ENCODE assay signal across 26 cellular contexts in genomic region chr5:72505026-72505425, GRCh38. TPM values are rescaled to one million over a fixed set of nuclear protein-coding genes. Genes with fewer than 3 reads are reported as not detected.
A peak's percentile ranks its signal among the peaks of the same experiment; 100 is the strongest.
DNase-seq lines count a peak whose midpoint lies in the region; ATAC-seq, FAIRE-seq and TF ChIP-seq lines count a peak whose summit lies in the region.
"Had no signal": no experiment of that assay in that cellular context is flagged by ENCODE, and none has a peak within 500 bp of the region (broad histone marks: within the 10 kb centered on the region; RNA-seq: fewer than 3 reads in every experiment).

No MANE protein-coding gene starts in this region.

- H2AFZ ChIP-seq in trophoblast cell (ENCODE audit: insufficient read depth, low read length, poor library complexity), result no peak overlapping the region

- intact Hi-C loops in right cardiac atrium (cut with DNase I) (loop anchor here in 1 of 4 donors (10.0 kb wide), 1 partner anchor 50 kb away; no protein-coding TSS in a partner anchor), Right ventricle myocardium superior (cut with DNase I) (no loop called here), dorsolateral prefrontal cortex (cut with DNase I) (no loop called here), uterus (cut with DNase I; ENCODE audit: low total_unique reads) (no loop called here), posterior cingulate gyrus (cut with DNase I) (no loop called here)

- peak overlapping the region; percentile 50 for H2BK5ac ChIP-seq in trophoblast cell (ENCODE audit: low read depth, low read length, poor library complexity)

- H4K8ac ChIP-seq in trophoblast cell (ENCODE audit: low read depth, low read length), result no peak overlapping the region

- no peak overlapping the region for H3K18ac ChIP-seq in trophoblast cell (ENCODE audit: low read length)

- H2AK5ac ChIP-seq in trophoblast cell (ENCODE audit: low read length), result no peak overlapping the region

- no peak overlapping the region for H3K27ac ChIP-seq in right cardiac atrium (ENCODE audit: low read length)
- peak overlapping the region in 30 of 59 donors; percentile 1 to 68 (median 34) for H3K27ac ChIP-seq in dorsolateral prefrontal cortex
- H3K27ac ChIP-seq in trophoblast cell (ENCODE audit: low read depth, low read length), result peak overlapping the region; percentile 5
- peak overlapping the region; percentile 67 to 79 for H3K27ac ChIP-seq in uterus
- H3K27ac ChIP-seq in small intestine (ENCODE audit: low read depth in 1 of 2, low read length in 1 of 2), result no peak overlapping the region

- no peak overlapping the region for H2BK120ac ChIP-seq in trophoblast cell (ENCODE audit: insufficient read depth, low read length, poor library complexity)

- FAIRE-seq in small intestine (lab: Jason Lieb, UNC), result no peak
- FAIRE-seq: GM18507, HTR-8/SVneo, islet of Langerhans had no signal

- no peak for TF ChIP-seq POLR2A in uterus (IDR thresholded peaks at IDR 0.05)

- H3K36me3 ChIP-seq in trophoblast cell (ENCODE audit: control insufficient read depth in 1 of 2, insufficient read depth in 2 of 2, low read length in 2 of 2), result no peaks in the 10 kb centered on the region
- no peaks in the 10 kb centered on the region for H3K36me3 ChIP-seq in uterus
- H3K36me3 ChIP-seq in small intestine (ENCODE audit: control insufficient read depth in 2 of 2, insufficient read depth in 2 of 2, low read length in 2 of 2), result no peaks in the 10 kb centered on the region
- H3K36me3 ChIP-seq: ascending aorta had no signal

- H3K4me3 ChIP-seq in right cardiac atrium (ENCODE audit: low read length), result peak overlapping the region; percentile 71
- H3K4me3 ChIP-seq in dorsolateral prefrontal cortex, result peak overlapping the region in 14 of 59 donors; percentile 1 to 42 (median 18)
- no peak overlapping the region for H3K4me3 ChIP-seq in trophoblast cell (ENCODE audit: low read depth, low read length)
- no peak overlapping the region for H3K4me3 ChIP-seq in uterus
- no peak overlapping the region for H3K4me3 ChIP-seq in small intestine (ENCODE audit: low read depth in 1 of 2, low read length in 2 of 2)
- H3K4me3 ChIP-seq: ascending aorta had no signal

- H4K12ac ChIP-seq in trophoblast cell (ENCODE audit: low read depth, low read length), result no peak overlapping the region

- H2BK12ac ChIP-seq in trophoblast cell (ENCODE audit: low read length), result no peak overlapping the region

- no peak overlapping the region for H3K9ac ChIP-seq in trophoblast cell (ENCODE audit: low read length)

- H3K23ac ChIP-seq in trophoblast cell (ENCODE audit: low read length), result no peak overlapping the region

- H3K14ac ChIP-seq in trophoblast cell (ENCODE audit: low read length), result no peak overlapping the region

- ATAC-seq in right cardiac atrium (no peak), Right ventricle myocardium superior (ENCODE audit: poor library complexity) (no peak)
- ATAC-seq: natural killer cell treated with Interleukin-12 subunit alpha and Interleukin-12 subunit beta and Interleukin-15 and Interleukin-18, amount 100 ng/mL, for 72 hours had no signal

- WGBS in right cardiac atrium, result 41% methylated on average over 5 of the region's 5 CpGs
- WGBS in trophoblast cell (ENCODE audit: extremely low coverage, insufficient coverage, insufficient read length), result 100% methylated on average over 1 of the region's 5 CpGs
- 77 to 96% (median 88%) methylated on average over 5 of the region's 5 CpGs for WGBS in small intestine, 3 donors

- H3K4ac ChIP-seq in trophoblast cell (ENCODE audit: low read depth, low read length), result no peak overlapping the region

- H3K4me2 ChIP-seq in trophoblast cell (ENCODE audit: low read length), result no peak overlapping the region

- H3K27me3 ChIP-seq in right cardiac atrium (ENCODE audit: control insufficient read depth, insufficient read depth) (no peaks in the 10 kb centered on the region), dorsolateral prefrontal cortex (no peaks in the 10 kb centered on the region), trophoblast cell (ENCODE audit: insufficient read depth, low read length) (no peaks in the 10 kb centered on the region), uterus (no peaks in the 10 kb centered on the region), small intestine (ENCODE audit: control insufficient read depth in 2 of 2, insufficient read depth in 2 of 2, low read length in 2 of 2) (no peaks in the 10 kb centered on the region)
- H3K27me3 ChIP-seq: ascending aorta had no signal

- DNase-seq in right cardiac atrium (no peak), Right ventricle myocardium superior (no peak), dorsolateral prefrontal cortex (no peak), trophoblast cell (no peak), uterus (no peak), DMS 273 treated with DMSO at 0.1 percent for 48 hours (lab: John Stamatoyannopoulos, UW) (no peak), small intestine (no peak), posterior cingulate gyrus (no peak)
- DNase-seq: activated CD4-positive, CD25-positive, alpha-beta regulatory T cell; activated naive CD4-positive, alpha-beta T cell treated with anti-CD3 and anti-CD28 coated beads for 36 hours; activated T-cell treated with anti-CD3 and anti-CD28 coated beads, Interleukin-2, amount 50 U/mL, for 24 hours; HCEC 1CT; hippocampal formation; Kasumi-1; mesendoderm; NCI-H2081 treated with DMSO at 0.1 percent for 48 hours; NK-92 treated with Interleukin-12 subunit alpha and Interleukin-12 subunit beta, amount 100 ng/mL, for 24 hours; T1000 had no signal

- no peak for TF ChIP-seq CTCF in dorsolateral prefrontal cortex (IDR thresholded peaks at IDR 0.05 in 54 of 56, conservative IDR thresholded peaks at IDR 0.05 in 2 of 56; ENCODE audit: low read depth in 1 of 56, partially characterized antibody in 56 of 56)
- no peak for TF ChIP-seq CTCF in uterus (IDR thresholded peaks at IDR 0.05)

- H3K4me1 ChIP-seq in right cardiac atrium (ENCODE audit: control insufficient read depth, insufficient read depth, low read length) (peaks cover 13% of the 10 kb centered on the region), trophoblast cell (ENCODE audit: control insufficient read depth in 1 of 2, insufficient read depth in 2 of 2, low read length in 2 of 2) (peaks cover 15 to 24% of the 10 kb centered on the region in 2 experiments), uterus (no peaks in the 10 kb centered on the region), small intestine (ENCODE audit: control insufficient read depth in 2 of 2, insufficient read depth in 1 of 2, low read depth in 1 of 2, low read length in 1 of 2) (no peaks in the 10 kb centered on the region)

- H3K9me3 ChIP-seq in right cardiac atrium (ENCODE audit: control insufficient read depth, low read length) (no peaks in the 10 kb centered on the region), trophoblast cell (ENCODE audit: insufficient read depth, low read depth, low read length) (no peaks in the 10 kb centered on the region), uterus (no peaks in the 10 kb centered on the region), small intestine (ENCODE audit: control insufficient read depth, low read depth) (no peaks in the 10 kb centered on the region)
- H3K9me3 ChIP-seq: ascending aorta had no signal

- H3K79me1 ChIP-seq in trophoblast cell (ENCODE audit: low read length), result peaks cover 35% of the 10 kb centered on the region

- peaks cover 6% of the 10 kb centered on the region for H3K79me2 ChIP-seq in trophoblast cell (ENCODE audit: control insufficient read depth, insufficient read depth, low read length, poor library complexity)

- H4K91ac ChIP-seq in trophoblast cell (ENCODE audit: low read depth, low read length), result no peak overlapping the region

RNA-seq across cellular contexts. Expression of gene ZNF366, which starts 2.2 kb away (rescaled TPM):
- total RNA-seq in right cardiac atrium, result 1 to 10 TPM; 4.5 to 8.1 (median 6.1) TPM
- polyA plus RNA-seq in right cardiac atrium, result 2.5 TPM
- 8.0 TPM for total RNA-seq in Right ventricle myocardium superior
- 10 to 100 TPM in 1 of 120 experiments, 1 to 10 TPM in 118, under 1 TPM in 1; 0.42 to 10.1 (median 3.9) TPM for total RNA-seq in dorsolateral prefrontal cortex
- polyA plus RNA-seq in trophoblast cell (2013), result 0.53 and 0.68 TPM in 2 replicates
- 10 to 100 TPM in 2 of 4 donors, 1 to 10 TPM in 1, under 1 TPM in 1; 0.29 to 20.5 (median 12.1) TPM for total RNA-seq in uterus
- polyA plus RNA-seq in small intestine, result 1 to 10 TPM in 2 of 3 donors, not detected in 1; 1.5 to 2.4 TPM
- total RNA-seq: A673; activated naive CD4-positive, alpha-beta T cell treated with anti-CD3 and anti-CD28 coated beads for 36 hours; natural killer cell treated with Interleukin-12 subunit alpha and Interleukin-12 subunit beta and Interleukin-15 and Interleukin-18, amount 100 ng/mL, for 72 hours; NCI-H460; RPMI7951 had no signal

Comparison
In these comparisons a context has a peak if more than half of its experiments do, and no peak if none do; other contexts are left out.
1. H3K27ac ChIP-seq: peak in dorsolateral prefrontal cortex (30 of 59), trophoblast cell (single experiment) and uterus (2 of 2); none in right cardiac atrium (single experiment) and small intestine (0 of 2).